In the genomic region with DNA sequence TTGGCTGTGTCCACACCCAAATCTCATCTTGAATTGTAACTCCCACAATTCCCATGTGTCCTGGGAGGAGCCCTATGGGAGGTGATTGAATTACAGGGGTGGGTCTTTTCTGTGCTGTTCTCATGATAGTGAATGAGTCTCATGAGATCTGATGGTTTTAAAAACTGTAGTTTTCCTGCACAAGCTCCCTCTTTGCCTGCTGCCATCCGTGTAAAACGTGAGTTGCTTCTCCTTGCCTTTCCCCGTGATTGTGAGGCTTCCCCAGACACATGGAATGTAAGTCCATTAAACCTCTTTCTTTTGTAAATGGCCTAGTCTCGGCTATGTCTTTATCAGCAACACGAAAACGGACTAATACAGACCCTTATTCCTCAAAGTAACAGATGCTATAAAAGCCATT, we compare ENCODE assay signal across 31 cellular contexts.
"Had no signal": no experiment of that assay in that cellular context is flagged by ENCODE, and none has a peak within 500 bp of the region (broad histone marks: within the 10 kb centered on the region; RNA-seq: fewer than 3 reads in every experiment).

No MANE protein-coding gene starts in this region.

- H3K9me3 Mint-ChIP-seq: activated CD4-positive, alpha-beta memory T cell treated with anti-CD3 and anti-CD28 coated beads, Interleukin-2, amount 10 ng/mL, durations not matched to agents 7 days and 5 days; activated CD4-positive, alpha-beta T cell treated with anti-CD3 and anti-CD28 coated beads, Interleukin-2, amount 10 ng/mL, durations not matched to agents 7 days and 5 days; activated naive CD4-positive, alpha-beta T cell treated with anti-CD3 and anti-CD28 coated beads, Interleukin-2, amount 10 ng/mL, durations not matched to agents 7 days and 5 days; activated naive CD4-positive, alpha-beta T cell treated with anti-CD3 and anti-CD28 coated beads, Interleukin-2, amount 50 U/mL, for 72 hours; activated naive CD8-positive, alpha-beta T cell treated with anti-CD3 and anti-CD28 coated beads, Interleukin-2, amount 10 ng/mL, durations not matched to agents 7 days and 5 days; activated T-cell treated with anti-CD3 and anti-CD28 coated beads, Interleukin-2, amount 50 U/mL, for 24 hours; activated T-cell treated with anti-CD3 and anti-CD28 coated beads, Interleukin-2, amount 50 U/mL, for 72 hours; effector memory CD8-positive, alpha-beta T cell; T-cell; T-helper 1 cell treated with Interleukin-12 subunit alpha and Interleukin-12 subunit beta and Interleukin-4 antibody, amounts not matched to agents 30 μg/mL and 1 μg/mL, for 36 hours; T-helper 2 cell treated with Interferon-gamma antibody and Interleukin-4, amounts not matched to agents 5 μg/mL and 100 μg/mL, for 36 hours had no signal

- ATAC-seq: activated CD4-positive, alpha-beta T cell treated with anti-CD3 and anti-CD28 coated beads for 36 hours; activated naive CD4-positive, alpha-beta T cell treated with anti-CD3 and anti-CD28 coated beads, Interleukin-2, amount 50 U/mL, for 72 hours; activated T-cell treated with anti-CD3 and anti-CD28 coated beads, Interleukin-2, amount 50 U/mL, for 72 hours; effector memory CD8-positive, alpha-beta T cell; foreskin keratinocyte; gastrocnemius medialis; heart left ventricle; T-cell had no signal

- H3K27me3 ChIP-seq: brain microvascular endothelial cell, esophagus muscularis mucosa, gastrocnemius medialis, heart left ventricle had no signal

- H3K4me3 Mint-ChIP-seq: activated CD4-positive, alpha-beta memory T cell treated with anti-CD3 and anti-CD28 coated beads, Interleukin-2, amount 10 ng/mL, durations not matched to agents 7 days and 5 days; activated CD4-positive, alpha-beta T cell treated with anti-CD3 and anti-CD28 coated beads for 36 hours; activated CD4-positive, alpha-beta T cell treated with anti-CD3 and anti-CD28 coated beads, Interleukin-2, amount 10 ng/mL, durations not matched to agents 7 days and 5 days; activated naive CD4-positive, alpha-beta T cell treated with anti-CD3 and anti-CD28 coated beads, Interleukin-2, amount 10 ng/mL, durations not matched to agents 7 days and 5 days; activated naive CD8-positive, alpha-beta T cell treated with anti-CD3 and anti-CD28 coated beads, Interleukin-2, amount 10 ng/mL, durations not matched to agents 7 days and 5 days; activated T-cell treated with anti-CD3 and anti-CD28 coated beads, Interleukin-2, amount 50 U/mL, for 24 hours; activated T-cell treated with anti-CD3 and anti-CD28 coated beads, Interleukin-2, amount 50 U/mL, for 72 hours; effector memory CD8-positive, alpha-beta T cell; T-cell; T-helper 1 cell treated with Interleukin-12 subunit alpha and Interleukin-12 subunit beta and Interleukin-4 antibody, amounts not matched to agents 30 μg/mL and 1 μg/mL, for 36 hours; T-helper 2 cell treated with Interferon-gamma antibody and Interleukin-4, amounts not matched to agents 5 μg/mL and 100 μg/mL, for 36 hours had no signal

- H3K27ac Mint-ChIP-seq: activated CD4-positive, alpha-beta memory T cell treated with anti-CD3 and anti-CD28 coated beads, Interleukin-2, amount 10 ng/mL, durations not matched to agents 7 days and 5 days; activated CD4-positive, alpha-beta T cell treated with anti-CD3 and anti-CD28 coated beads for 36 hours; activated CD4-positive, alpha-beta T cell treated with anti-CD3 and anti-CD28 coated beads, Interleukin-2, amount 10 ng/mL, durations not matched to agents 7 days and 5 days; activated naive CD4-positive, alpha-beta T cell treated with anti-CD3 and anti-CD28 coated beads, Interleukin-2, amount 10 ng/mL, durations not matched to agents 7 days and 5 days; activated naive CD4-positive, alpha-beta T cell treated with anti-CD3 and anti-CD28 coated beads, Interleukin-2, amount 50 U/mL, for 72 hours; activated naive CD8-positive, alpha-beta T cell treated with anti-CD3 and anti-CD28 coated beads, Interleukin-2, amount 10 ng/mL, durations not matched to agents 7 days and 5 days; activated T-cell treated with anti-CD3 and anti-CD28 coated beads, Interleukin-2, amount 50 U/mL, for 24 hours; activated T-cell treated with anti-CD3 and anti-CD28 coated beads, Interleukin-2, amount 50 U/mL, for 72 hours; T-helper 1 cell treated with Interleukin-12 subunit alpha and Interleukin-12 subunit beta and Interleukin-4 antibody, amounts not matched to agents 30 μg/mL and 1 μg/mL, for 36 hours; T-helper 2 cell treated with Interferon-gamma antibody and Interleukin-4, amounts not matched to agents 5 μg/mL and 100 μg/mL, for 36 hours had no signal

- H3K27me3 Mint-ChIP-seq: activated CD4-positive, alpha-beta memory T cell treated with anti-CD3 and anti-CD28 coated beads, Interleukin-2, amount 10 ng/mL, durations not matched to agents 7 days and 5 days; activated CD4-positive, alpha-beta T cell treated with anti-CD3 and anti-CD28 coated beads for 36 hours; activated CD4-positive, alpha-beta T cell treated with anti-CD3 and anti-CD28 coated beads, Interleukin-2, amount 10 ng/mL, durations not matched to agents 7 days and 5 days; activated naive CD4-positive, alpha-beta T cell treated with anti-CD3 and anti-CD28 coated beads, Interleukin-2, amount 10 ng/mL, durations not matched to agents 7 days and 5 days; activated naive CD8-positive, alpha-beta T cell treated with anti-CD3 and anti-CD28 coated beads, Interleukin-2, amount 10 ng/mL, durations not matched to agents 7 days and 5 days; activated T-cell treated with anti-CD3 and anti-CD28 coated beads, Interleukin-2, amount 50 U/mL, for 24 hours; effector memory CD8-positive, alpha-beta T cell; T-cell had no signal

- DNase-seq: activated CD4-positive, alpha-beta memory T cell treated with anti-CD3 and anti-CD28 coated beads, Interleukin-2, amount 10 ng/mL, durations not matched to agents 7 days and 5 days; activated CD4-positive, alpha-beta T cell treated with anti-CD3 and anti-CD28 coated beads for 36 hours; activated CD4-positive, alpha-beta T cell treated with anti-CD3 and anti-CD28 coated beads, Interleukin-2, amount 10 ng/mL, durations not matched to agents 7 days and 5 days; activated CD4-positive, alpha-beta T cell treated with anti-CD3 and anti-CD28 coated beads, Interleukin-2, amount 50 U/mL, for 4 hours; activated CD4-positive, CD25-positive, alpha-beta regulatory T cell; activated CD4-positive, CD25-positive, alpha-beta regulatory T cell treated with anti-CD3 and anti-CD28 coated beads, Interleukin-2, amount 50 U/mL, for 72 hours; activated CD8-positive, alpha-beta memory T cell treated with anti-CD3 and anti-CD28 coated beads, Interleukin-2, amount 50 U/mL, for 48 hours; activated gamma-delta T cell; activated naive CD4-positive, alpha-beta T cell; activated naive CD4-positive, alpha-beta T cell treated with anti-CD3 and anti-CD28 coated beads, Interleukin-2, amount 10 ng/mL, durations not matched to agents 7 days and 5 days; activated naive CD8-positive, alpha-beta T cell treated with anti-CD3 and anti-CD28 coated beads, Interleukin-2, amount 10 ng/mL, durations not matched to agents 7 days and 5 days; activated T-cell treated with anti-CD3 and anti-CD28 coated beads for 4 hours; activated T-cell treated with anti-CD3 and anti-CD28 coated beads, Interleukin-2, amount 50 U/mL, for 24 hours; activated T-cell treated with anti-CD3 and anti-CD28 coated beads, Interleukin-2, amount 50 U/mL, for 72 hours; brain microvascular endothelial cell; cortex of kidney; dermis blood vessel endothelial cell; effector CD4-positive, alpha-beta T cell; effector memory CD8-positive, alpha-beta T cell; erythroblast; foreskin keratinocyte; gastrocnemius medialis; glutamatergic neuron; heart left ventricle; T-cell; T1000; WERI-Rb-1 had no signal

- H3K4me3 ChIP-seq: esophagus muscularis mucosa, gastrocnemius medialis, heart left ventricle had no signal

- H3K36me3 ChIP-seq: brain microvascular endothelial cell, esophagus muscularis mucosa, gastrocnemius medialis, WERI-Rb-1 had no signal

- H3K9me3 ChIP-seq: esophagus muscularis mucosa, gastrocnemius medialis, heart left ventricle had no signal
